In genomic region chr1:164534863-164535590, GRCh38 we compare ENCODE assay signal across 1 cellular context.
TF ChIP-seq lines count a peak whose summit lies in the region.

No MANE protein-coding gene starts in this region.

TF ChIP-seq in GM23338, 12 proteins besides CTCF, POLR2A, EP300 and RAD21 (continued from another document):
- TF ChIP-seq REST (IDR thresholded peaks at IDR 0.05; ENCODE audit: unreplicated experiment) (no peak), ZNF114 (CRISPR knock-in tag; IDR thresholded peaks at IDR 0.05) (no peak), EZH2 (IDR thresholded peaks at IDR 0.05; ENCODE audit: low read depth, unreplicated experiment) (no peak), ZNF331 (CRISPR knock-in tag; IDR thresholded peaks at IDR 0.05; ENCODE audit: low read depth) (no peak), JUNB (IDR thresholded peaks at IDR 0.05; ENCODE audit: unreplicated experiment) (no peak), STAT1 (IDR thresholded peaks at IDR 0.05; ENCODE audit: unreplicated experiment) (no peak), POLR2AphosphoS5 (IDR thresholded peaks at IDR 0.05; ENCODE audit: low read depth) (no peak), NANOG (IDR thresholded peaks at IDR 0.05; ENCODE audit: borderline replicate concordance) (no peak), ETS1 (IDR thresholded peaks at IDR 0.05) (no peak)
